8 cellular contexts compared by ENCODE assay signal in genomic region chr1:226309398-226310122, GRCh38. TPM values are rescaled to one million over a fixed set of nuclear protein-coding genes. Genes with fewer than 3 reads are reported as not detected.
DNase-seq lines count a peak whose midpoint lies in the region; ATAC-seq and TF ChIP-seq lines count a peak whose summit lies in the region.

No MANE protein-coding gene starts in this region.

- intact Hi-C loops in activated B cell treated with CpG ODN at 0.5 μM for 24 hours (cut with micrococcal nuclease), result loop anchor here (1.0 to 5.0 kb wide), 6 partner anchors 23 to 187 kb away; partner anchors contain the start of genes ACBD3 and PARP1

- DNase-seq in COLO829 (ENCODE audit: low spot score) (peak; percentile 18), HuH-7 (ENCODE audit: low spot score) (peak; percentile 76), activated B cell treated with CpG ODN at 0.5 μM for 24 hours (no peak), fibroblast of pulmonary artery (ENCODE audit: low read depth) (peak; percentile 10)
- DNase-seq in NK-92 treated with Interleukin-12 subunit alpha and Interleukin-12 subunit beta, amount 100 ng/mL, for 24 hours (lab: John Stamatoyannopoulos, UW), result no peak

- no peak for TF ChIP-seq CTCF in activated B cell treated with CpG ODN at 0.5 μM for 24 hours (IDR thresholded peaks at IDR 0.05)
- TF ChIP-seq CTCF in fibroblast of pulmonary artery (IDR thresholded peaks at IDR 0.05; ENCODE audit: low read length, missing control alignments), result peak; percentile 7

- ATAC-seq in GM19023 (IDR thresholded peaks at IDR 0.05; ENCODE audit: unreplicated experiment) (peak; percentile 10), activated B cell treated with CpG ODN at 0.5 μM for 24 hours (ENCODE audit: low read depth) (no peak), HG03108 (IDR thresholded peaks at IDR 0.05; ENCODE audit: unreplicated experiment) (no peak)

- POLR2A ChIA-PET in activated B cell treated with CpG ODN at 0.5 μM for 24 hours (lab: Charles Lee), result interaction anchor here (0.5 to 1.7 kb wide), 6 partner anchors 47 to 183 kb away, joined by 3 to 10 read pairs (median 4); partner anchors contain the start of gene PARP1

- peaks cover 10% of the 10 kb centered on the region for H3K4me1 Mint-ChIP-seq in activated B cell treated with CpG ODN at 0.5 μM for 24 hours

- CTCF ChIA-PET in activated B cell treated with CpG ODN at 0.5 μM for 24 hours (lab: Charles Lee), result interaction anchor here (1.1 to 1.2 kb wide), 3 partner anchors 23 to 184 kb away, joined by 4 to 8 read pairs (median 6); partner anchors contain the start of gene PARP1

- H3K9me3 ChIP-seq in neuron (ENCODE audit: low read length), result peaks cover 2% of the 10 kb centered on the region

- H3K27ac Mint-ChIP-seq in activated B cell treated with CpG ODN at 0.5 μM for 24 hours, result peak overlapping the region; percentile 3

- H3K36me3 Mint-ChIP-seq in activated B cell treated with CpG ODN at 0.5 μM for 24 hours (ENCODE audit: low read depth), result no peaks in the 10 kb centered on the region

- no peaks in the 10 kb centered on the region for H3K36me3 ChIP-seq in neuron (ENCODE audit: insufficient read depth, low read length)

- peaks cover 23% of the 10 kb centered on the region for H3K4me1 ChIP-seq in neuron (ENCODE audit: insufficient read depth, low read length)

- H3K4me3 ChIP-seq in fibroblast of pulmonary artery (replicated peaks; ENCODE audit: low read depth, low read length), result peak overlapping the region; percentile 61
- H3K4me3 ChIP-seq in neuron (ENCODE audit: low read length), result peak overlapping the region; percentile 99

- H3K27me3 Mint-ChIP-seq in activated B cell treated with CpG ODN at 0.5 μM for 24 hours, result peaks cover 4% of the 10 kb centered on the region

- H3K4me3 Mint-ChIP-seq in activated B cell treated with CpG ODN at 0.5 μM for 24 hours, result peak overlapping the region; percentile 70

- H3K9me3 Mint-ChIP-seq in activated B cell treated with CpG ODN at 0.5 μM for 24 hours, result no peaks in the 10 kb centered on the region

- H2AFZ ChIP-seq in neuron (ENCODE audit: low read depth, low read length), result peak overlapping the region; percentile 94

- H3K27me3 ChIP-seq in neuron (ENCODE audit: insufficient read depth, low read length), result no peaks in the 10 kb centered on the region

RNA-seq across cellular contexts. Expression of gene LIN9, which starts 0.6 kb away (rescaled TPM):
- 3.5 and 4.5 TPM in 2 replicates for total RNA-seq in activated B cell treated with CpG ODN at 0.5 μM for 24 hours

Comparison
In these comparisons a context has a peak if more than half of its experiments do, and no peak if none do; other contexts are left out.
1. DNase-seq: peak in COLO829 (single experiment), HuH-7 (single experiment) and fibroblast of pulmonary artery (single experiment); none in activated B cell treated with CpG ODN at 0.5 μM for 24 hours (single experiment) and NK-92 treated with Interleukin-12 subunit alpha and Interleukin-12 subunit beta, amount 100 ng/mL, for 24 hours (single experiment).